In genomic region chr17:7656958-7657715, GRCh38 we compare ENCODE assay signal across 11 cellular contexts. TPM values are rescaled to one million over a fixed set of nuclear protein-coding genes. Genes with fewer than 3 reads are reported as not detected.
DNase-seq lines count a peak whose midpoint lies in the region; ATAC-seq and TF ChIP-seq lines count a peak whose summit lies in the region.
"Had no signal": no experiment of that assay in that cellular context is flagged by ENCODE, and none has a peak within 500 bp of the region (broad histone marks: within the 10 kb centered on the region; RNA-seq: fewer than 3 reads in every experiment).

No MANE protein-coding gene starts in this region.

- peak; percentile 20 for ATAC-seq in left lobe of liver
- ATAC-seq in stimulated activated naive B cell treated with anti-CD40 and anti-IgM and Interleukin-4, amounts not matched to agents 10 μg/mL and 1 μg/mL and 100 μg/mL, for 72 hours (replicated peaks), result no peak

- H3K9ac ChIP-seq in fibroblast of lung (ENCODE audit: insufficient read depth, low read length), result no peak overlapping the region

- no peak overlapping the region for H2AFZ ChIP-seq in fibroblast of lung (ENCODE audit: low read length)

- no peaks in the 10 kb centered on the region for H3K36me3 Mint-ChIP-seq in stimulated activated naive B cell treated with anti-CD40 and anti-IgM and Interleukin-4, amounts not matched to agents 10 μg/mL and 1 μg/mL and 100 μg/mL, for 72 hours
- H3K36me3 Mint-ChIP-seq: activated naive CD8-positive, alpha-beta T cell treated with anti-CD3 and anti-CD28 coated beads, Interleukin-2, amount 10 ng/mL, durations not matched to agents 7 days and 5 days; naive B cell had no signal

- no peaks in the 10 kb centered on the region for H3K36me3 ChIP-seq in fibroblast of lung (ENCODE audit: control insufficient read depth, insufficient read depth, low read length)
- H3K36me3 ChIP-seq: esophagus squamous epithelium had no signal

- H4K20me1 ChIP-seq in fibroblast of lung (ENCODE audit: control insufficient read depth, extremely low read depth, insufficient read depth, low read length), result no peaks in the 10 kb centered on the region

- no peak overlapping the region for H3K4me3 Mint-ChIP-seq in stimulated activated naive B cell treated with anti-CD40 and anti-IgM and Interleukin-4, amounts not matched to agents 10 μg/mL and 1 μg/mL and 100 μg/mL, for 72 hours
- H3K4me3 Mint-ChIP-seq: activated naive CD8-positive, alpha-beta T cell treated with anti-CD3 and anti-CD28 coated beads, Interleukin-2, amount 10 ng/mL, durations not matched to agents 7 days and 5 days; naive B cell had no signal

- no peak for TF ChIP-seq CTCF in fibroblast of lung (conservative IDR thresholded peaks at IDR 0.05 in 1 of 2, IDR thresholded peaks at IDR 0.05 in 1 of 2; ENCODE audit: low read depth in 1 of 2, low read length in 2 of 2)

- no peaks in the 10 kb centered on the region for H3K9me3 ChIP-seq in fibroblast of lung (ENCODE audit: control insufficient read depth, insufficient read depth, low read depth, low read length)
- H3K9me3 ChIP-seq: esophagus squamous epithelium had no signal

- H3K4me1 ChIP-seq in fibroblast of lung (ENCODE audit: control insufficient read depth, extremely low read depth, insufficient read depth, low read length), result no peaks in the 10 kb centered on the region

- no peak overlapping the region for H3K4me3 ChIP-seq in fibroblast of lung (replicated peaks in 1 of 4; ENCODE audit: control extremely low read depth in 1 of 4, insufficient read depth in 1 of 4, low read depth in 3 of 4, low read length in 4 of 4)
- H3K4me3 ChIP-seq: esophagus squamous epithelium had no signal

- H3K27ac ChIP-seq in fibroblast of lung (ENCODE audit: insufficient read depth, low read length), result no peak overlapping the region

- H3K27ac Mint-ChIP-seq in stimulated activated naive B cell treated with anti-CD40 and anti-IgM and Interleukin-4, amounts not matched to agents 10 μg/mL and 1 μg/mL and 100 μg/mL, for 72 hours, result peak overlapping the region; percentile 53
- H3K27ac Mint-ChIP-seq: activated naive CD8-positive, alpha-beta T cell treated with anti-CD3 and anti-CD28 coated beads, Interleukin-2, amount 10 ng/mL, durations not matched to agents 7 days and 5 days had no signal

- H3K79me2 ChIP-seq in fibroblast of lung (ENCODE audit: control insufficient read depth, insufficient read depth, low read length), result no peaks in the 10 kb centered on the region

- H3K27me3 Mint-ChIP-seq in stimulated activated naive B cell treated with anti-CD40 and anti-IgM and Interleukin-4, amounts not matched to agents 10 μg/mL and 1 μg/mL and 100 μg/mL, for 72 hours, result peaks cover 23 to 25% of the 10 kb centered on the region in 2 donors

- H3K4me2 ChIP-seq in fibroblast of lung (ENCODE audit: extremely low read depth, insufficient read depth, low read length), result no peak overlapping the region

- peaks cover 4 to 11% of the 10 kb centered on the region in 2 donors for H3K4me1 Mint-ChIP-seq in stimulated activated naive B cell treated with anti-CD40 and anti-IgM and Interleukin-4, amounts not matched to agents 10 μg/mL and 1 μg/mL and 100 μg/mL, for 72 hours
- H3K4me1 Mint-ChIP-seq: activated naive CD8-positive, alpha-beta T cell treated with anti-CD3 and anti-CD28 coated beads, Interleukin-2, amount 10 ng/mL, durations not matched to agents 7 days and 5 days had no signal

- H3K27me3 ChIP-seq in fibroblast of lung (ENCODE audit: control insufficient read depth, insufficient read depth, low read length), result peaks cover 18% of the 10 kb centered on the region

- DNase-seq in NCI-H2227 treated with DMSO at 0.1 percent for 48 hours (lab: John Stamatoyannopoulos, UW), result peak; percentile 18
- peak; percentile 5 to 10 for DNase-seq in fibroblast of lung (ENCODE audit: low read depth in 2 of 2)
- no peak for DNase-seq in left lobe of liver (ENCODE audit: low spot score)
- no peak for DNase-seq in stimulated activated naive B cell treated with anti-CD40 and anti-IgM and Interleukin-4, amounts not matched to agents 10 μg/mL and 1 μg/mL and 100 μg/mL, for 72 hours
- DNase-seq in activated CD4-positive, alpha-beta T cell treated with anti-CD3 and anti-CD28 coated beads for 1 hour, result no peak
- no peak for DNase-seq in OCI-M1 (lab: John Stamatoyannopoulos, UW)
- DNase-seq in activated CD4-positive, alpha-beta T cell treated with anti-CD3 and anti-CD28 coated beads, Interleukin-2, amount 50 U/mL, for 1 hour, result no peak
- DNase-seq in NCI-H2196 treated with DMSO at 0.1 percent for 48 hours (lab: John Stamatoyannopoulos, UW; ENCODE audit: unreplicated experiment), result no peak
- DNase-seq: activated naive CD8-positive, alpha-beta T cell treated with anti-CD3 and anti-CD28 coated beads, Interleukin-2, amount 10 ng/mL, durations not matched to agents 7 days and 5 days; esophagus squamous epithelium; naive B cell had no signal

- H3K9me3 Mint-ChIP-seq in stimulated activated naive B cell treated with anti-CD40 and anti-IgM and Interleukin-4, amounts not matched to agents 10 μg/mL and 1 μg/mL and 100 μg/mL, for 72 hours, result no peaks in the 10 kb centered on the region
- H3K9me3 Mint-ChIP-seq: activated naive CD8-positive, alpha-beta T cell treated with anti-CD3 and anti-CD28 coated beads, Interleukin-2, amount 10 ng/mL, durations not matched to agents 7 days and 5 days; naive B cell had no signal

RNA-seq across cellular contexts. Expression of gene ATP1B2, which starts 6.4 kb away (rescaled TPM):
- total RNA-seq in fibroblast of lung, result 0.33 TPM in 1 of 2 replicates, not detected in the other
- 0.02 and 0.05 TPM in 2 replicates for polyA plus RNA-seq in fibroblast of lung
- polyA plus RNA-seq in fibroblast of lung (2012), result not detected in 2 replicates
- polyA minus RNA-seq in fibroblast of lung (ENCODE audit: low replicate concordance), result not detected in 2 replicates
- 1.3 TPM for total RNA-seq in left lobe of liver

RNA-seq across cellular contexts. Expression of gene SHBG, which starts 27.2 kb away (rescaled TPM):
- 0.26 and 0.33 TPM in 2 replicates for total RNA-seq in fibroblast of lung
- polyA plus RNA-seq in fibroblast of lung, result 0.27 and 0.45 TPM in 2 replicates
- polyA plus RNA-seq in fibroblast of lung (2012), result 0.68 and 0.97 TPM in 2 replicates
- not detected in 2 replicates for polyA minus RNA-seq in fibroblast of lung (ENCODE audit: low replicate concordance)
- total RNA-seq in left lobe of liver, result 4.6 TPM
- total RNA-seq: activated naive CD8-positive, alpha-beta T cell treated with anti-CD3 and anti-CD28 coated beads, Interleukin-2, amount 10 ng/mL, durations not matched to agents 7 days and 5 days; esophagus squamous epithelium had no signal

RNA-seq across cellular contexts. Expression of gene SAT2, which starts 29.5 kb away (rescaled TPM):
- total RNA-seq in fibroblast of lung (54.3 and 55.5 TPM in 2 replicates), left lobe of liver (100 TPM)
- polyA plus RNA-seq in fibroblast of lung, result 47.0 and 48.2 TPM in 2 replicates
- 87.0 and 89.0 TPM in 2 replicates for polyA plus RNA-seq in fibroblast of lung (2012)
- 16.5 and 31.3 TPM in 2 replicates for polyA minus RNA-seq in fibroblast of lung (ENCODE audit: low replicate concordance)

RNA-seq across cellular contexts. Expression of gene TP53, which starts 30.2 kb away (rescaled TPM):
- total RNA-seq in fibroblast of lung, result 23.0 and 24.7 TPM in 2 replicates
- 35.5 and 43.2 TPM in 2 replicates for polyA plus RNA-seq in fibroblast of lung
- polyA plus RNA-seq in fibroblast of lung (2012), result 40.7 and 43.3 TPM in 2 replicates
- polyA minus RNA-seq in fibroblast of lung (ENCODE audit: low replicate concordance), result 123 and 139 TPM in 2 replicates
- 13.6 TPM for total RNA-seq in left lobe of liver

RNA-seq across cellular contexts. Expression of gene WRAP53, which starts 31.1 kb away (rescaled TPM):
- total RNA-seq in fibroblast of lung, result 2.3 and 3.1 TPM in 2 replicates
- 3.0 and 7.2 TPM in 2 replicates for polyA plus RNA-seq in fibroblast of lung
- 4.9 and 10.4 TPM in 2 replicates for polyA plus RNA-seq in fibroblast of lung (2012)
- polyA minus RNA-seq in fibroblast of lung (ENCODE audit: low replicate concordance), result 6.2 and 14.8 TPM in 2 replicates
- 4.9 TPM for total RNA-seq in left lobe of liver

Comparison
In these comparisons a context has a peak if more than half of its experiments do, and no peak if none do; other contexts are left out.
1. DNase-seq: peak in NCI-H2227 treated with DMSO at 0.1 percent for 48 hours (single experiment) and fibroblast of lung (2 of 2); none in left lobe of liver (single experiment), stimulated activated naive B cell treated with anti-CD40 and anti-IgM and Interleukin-4, amounts not matched to agents 10 μg/mL and 1 μg/mL and 100 μg/mL, for 72 hours (single experiment), activated CD4-positive, alpha-beta T cell treated with anti-CD3 and anti-CD28 coated beads for 1 hour (single experiment), OCI-M1 (single experiment), activated CD4-positive, alpha-beta T cell treated with anti-CD3 and anti-CD28 coated beads, Interleukin-2, amount 50 U/mL, for 1 hour (single experiment) and NCI-H2196 treated with DMSO at 0.1 percent for 48 hours (single experiment).